In genomic region chr12:108768591-108769500, GRCh38 we compare ENCODE assay signal across 8 cellular contexts. TPM values are rescaled to one million over a fixed set of nuclear protein-coding genes. Genes with fewer than 3 reads are reported as not detected.
DNase-seq lines count a peak whose midpoint lies in the region; ATAC-seq and TF ChIP-seq lines count a peak whose summit lies in the region.

No MANE protein-coding gene starts in this region.

- no peaks in the 10 kb centered on the region for H3K9me3 ChIP-seq in right cardiac atrium (ENCODE audit: control insufficient read depth, low read length)
- H3K9me3 ChIP-seq in smooth muscle cell (replicated peaks; ENCODE audit: low read depth), result no peaks in the 10 kb centered on the region

- intact Hi-C loops in right cardiac atrium (cut with DNase I), result no loop called here

- H2AFZ ChIP-seq in smooth muscle cell (ENCODE audit: low read depth), result no peak overlapping the region

- no peak overlapping the region for H3K4me3 ChIP-seq in right cardiac atrium (ENCODE audit: low read length)
- peak overlapping the region; percentile 38 for H3K4me3 ChIP-seq in smooth muscle cell

- peaks cover 13% of the 10 kb centered on the region for H3K4me1 ChIP-seq in right cardiac atrium (ENCODE audit: control insufficient read depth, insufficient read depth, low read length)
- H3K4me1 ChIP-seq in smooth muscle cell (ENCODE audit: low read depth), result no peaks in the 10 kb centered on the region

- peak overlapping the region; percentile 83 for H3K4me2 ChIP-seq in smooth muscle cell

- ATAC-seq in right cardiac atrium (peak; percentile 38 to 49), GM18870 (IDR thresholded peaks at IDR 0.05; ENCODE audit: unreplicated experiment) (no peak)

- H3K36me3 ChIP-seq in smooth muscle cell (ENCODE audit: low read depth), result no peaks in the 10 kb centered on the region

- no peaks in the 10 kb centered on the region for H4K20me1 ChIP-seq in smooth muscle cell (ENCODE audit: low read depth)

- WGBS in right cardiac atrium, result 18% methylated on average over 40 of the region's 40 CpGs
- 15% methylated on average over 38 of the region's 40 CpGs for WGBS in smooth muscle cell (ENCODE audit: low lambda C conversion rate)

- H3K27me3 ChIP-seq in right cardiac atrium (ENCODE audit: control insufficient read depth, insufficient read depth), result no peaks in the 10 kb centered on the region
- H3K27me3 ChIP-seq in smooth muscle cell (ENCODE audit: low read depth), result no peaks in the 10 kb centered on the region

- no peak overlapping the region for H3K27ac ChIP-seq in right cardiac atrium (ENCODE audit: low read length)
- H3K27ac ChIP-seq in smooth muscle cell (ENCODE audit: low read depth), result no peak overlapping the region

- H3F3A ChIP-seq in smooth muscle cell (ENCODE audit: low read depth), result no peaks in the 10 kb centered on the region

- no peaks in the 10 kb centered on the region for H3K79me2 ChIP-seq in smooth muscle cell (ENCODE audit: low read depth)

- no peak for TF ChIP-seq CTCF in smooth muscle cell (IDR thresholded peaks at IDR 0.05; ENCODE audit: borderline replicate concordance, insufficient read depth, poor library complexity, severe bottlenecking)

- H3K9ac ChIP-seq in smooth muscle cell (ENCODE audit: low read depth), result no peak overlapping the region

- DNase-seq in DMS53 (lab: John Stamatoyannopoulos, UW) (peak; percentile 85), HPDE6-E6E7 (ENCODE audit: extremely low spot score) (peak; percentile 14), right cardiac atrium (peak; percentile 46 to 79 (median 76)), smooth muscle cell (lab: John Stamatoyannopoulos, UW; ENCODE audit: unreplicated experiment) (no peak), putamen (ENCODE audit: low spot score) (no peak)
- DNase-seq in activated CD8-positive, alpha-beta memory T cell treated with anti-CD3 and anti-CD28 coated beads, Interleukin-2, amount 50 U/mL, for 48 hours, result peak; percentile 61
- no peak for DNase-seq in NK-92 treated with Interleukin-12 subunit alpha and Interleukin-12 subunit beta, amount 100 ng/mL, for 24 hours (lab: John Stamatoyannopoulos, UW)

RNA-seq across cellular contexts. Expression of gene CORO1C, which starts 37.5 kb away (rescaled TPM):
- total RNA-seq in right cardiac atrium (100 to 1,000 TPM in 2 of 4 donors, 10 to 100 TPM in 2; 85.1 to 122 (median 93.6) TPM), smooth muscle cell (136 and 145 TPM in 2 replicates)
- polyA plus RNA-seq in right cardiac atrium (24.8 TPM), smooth muscle cell (96.7 and 107 TPM in 2 replicates)

Comparison
In these comparisons a context has a peak if more than half of its experiments do, and no peak if none do; other contexts are left out.
1. DNase-seq: peak in DMS53 (single experiment), HPDE6-E6E7 (single experiment), activated CD8-positive, alpha-beta memory T cell treated with anti-CD3 and anti-CD28 coated beads, Interleukin-2, amount 50 U/mL, for 48 hours (single experiment) and right cardiac atrium (3 of 3); none in smooth muscle cell (single experiment), putamen (single experiment) and NK-92 treated with Interleukin-12 subunit alpha and Interleukin-12 subunit beta, amount 100 ng/mL, for 24 hours (single experiment).